In the genomic region with DNA sequence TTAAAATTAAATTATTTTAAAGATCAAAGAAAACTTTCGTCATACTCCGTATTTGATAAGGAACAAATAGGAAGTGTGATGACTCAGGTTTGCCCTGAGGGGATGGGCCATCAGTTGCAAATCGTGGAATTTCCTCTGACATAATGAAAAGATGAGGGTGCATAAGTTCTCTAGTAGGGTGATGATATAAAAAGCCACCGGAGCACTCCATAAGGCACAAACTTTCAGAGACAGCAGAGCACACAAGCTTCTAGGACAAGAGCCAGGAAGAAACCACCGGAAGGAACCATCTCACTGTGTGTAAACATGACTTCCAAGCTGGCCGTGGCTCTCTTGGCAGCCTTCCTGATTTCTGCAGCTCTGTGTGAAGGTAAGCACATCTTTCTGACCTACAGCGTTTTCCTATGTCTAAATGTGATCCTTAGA, we compare ENCODE assay signal across 8 cellular contexts. TPM values are rescaled to one million over a fixed set of nuclear protein-coding genes. Genes with fewer than 3 reads are reported as not detected.
DNase-seq lines count a peak whose midpoint lies in the region; ATAC-seq and TF ChIP-seq lines count a peak whose summit lies in the region.

A gene (plus strand): TSS at position 217 of the 426 bp plus-strand sequence. CDS start 90 bp downstream, at position 307.

- no peak for TF ChIP-seq CTCF in foreskin fibroblast (IDR thresholded peaks at IDR 0.05; ENCODE audit: low read depth, low read length)

- no peak within 1 kb of the TSS for H3K27ac Mint-ChIP-seq in activated naive CD4-positive, alpha-beta T cell treated with anti-CD3 and anti-CD28 coated beads, Interleukin-2, amount 50 U/mL, for 72 hours
- no peak within 1 kb of the TSS for H3K27ac Mint-ChIP-seq in stimulated activated effector memory CD8-positive, alpha-beta T cell treated with anti-CD3 and anti-CD28 coated beads, Interleukin-12 subunit alpha, Interleukin-12 subunit beta, amount 100 ng/mL, for 72 hours

- H3K4me3 Mint-ChIP-seq in stimulated activated effector memory CD8-positive, alpha-beta T cell treated with anti-CD3 and anti-CD28 coated beads, Interleukin-12 subunit alpha, Interleukin-12 subunit beta, amount 100 ng/mL, for 72 hours: no peak within 1 kb of the TSS

- no peaks in the 10 kb centered on the region for H3K36me3 Mint-ChIP-seq in activated naive CD4-positive, alpha-beta T cell treated with anti-CD3 and anti-CD28 coated beads, Interleukin-2, amount 50 U/mL, for 72 hours
- no peaks in the 10 kb centered on the region for H3K36me3 Mint-ChIP-seq in stimulated activated effector memory CD8-positive, alpha-beta T cell treated with anti-CD3 and anti-CD28 coated beads, Interleukin-12 subunit alpha, Interleukin-12 subunit beta, amount 100 ng/mL, for 72 hours

- no peak within 1 kb of the TSS for H3K4me3 ChIP-seq in foreskin fibroblast (ENCODE audit: low read depth in 1 of 2, low read length in 2 of 2)

- no peaks in the 10 kb centered on the region for H3K4me1 Mint-ChIP-seq in stimulated activated effector memory CD8-positive, alpha-beta T cell treated with anti-CD3 and anti-CD28 coated beads, Interleukin-12 subunit alpha, Interleukin-12 subunit beta, amount 100 ng/mL, for 72 hours

- ATAC-seq in SK-N-SH treated with all-trans-retinoic acid at 6 μM for 48 hours: peak; percentile 94
- ATAC-seq in activated naive CD4-positive, alpha-beta T cell treated with anti-CD3 and anti-CD28 coated beads, Interleukin-2, amount 50 U/mL, for 72 hours: no peak
- ATAC-seq in stimulated activated effector memory CD8-positive, alpha-beta T cell treated with anti-CD3 and anti-CD28 coated beads, Interleukin-12 subunit alpha, Interleukin-12 subunit beta, amount 100 ng/mL, for 72 hours: no peak

- DNase-seq in GF-D8 (lab: John Stamatoyannopoulos, UW): peak; percentile 95
- peak; percentile 54 for DNase-seq in KG1 (lab: John Stamatoyannopoulos, UW)
- peak; percentile 83 to 86 for DNase-seq in foreskin fibroblast
- DNase-seq in renal cortical epithelial cell (ENCODE audit: low read depth): peak; percentile 76
- no peak for DNase-seq in occipital lobe (lab: John Stamatoyannopoulos, UW)
- DNase-seq in activated naive CD4-positive, alpha-beta T cell treated with anti-CD3 and anti-CD28 coated beads, Interleukin-2, amount 50 U/mL, for 72 hours (ENCODE audit: low spot score in 2 of 2): no peak
- no peak for DNase-seq in stimulated activated effector memory CD8-positive, alpha-beta T cell treated with anti-CD3 and anti-CD28 coated beads, Interleukin-12 subunit alpha, Interleukin-12 subunit beta, amount 100 ng/mL, for 72 hours (ENCODE audit: low spot score in 2 of 2)

- peaks cover 3 to 6% of the 10 kb centered on the region in 2 donors for H3K9me3 Mint-ChIP-seq in activated naive CD4-positive, alpha-beta T cell treated with anti-CD3 and anti-CD28 coated beads, Interleukin-2, amount 50 U/mL, for 72 hours
- H3K9me3 Mint-ChIP-seq in stimulated activated effector memory CD8-positive, alpha-beta T cell treated with anti-CD3 and anti-CD28 coated beads, Interleukin-12 subunit alpha, Interleukin-12 subunit beta, amount 100 ng/mL, for 72 hours: peaks cover 6% of the 10 kb centered on the region

TF ChIP-seq in SK-N-SH treated with all-trans-retinoic acid at 6 μM for 48 hours, 23 proteins besides CTCF, POLR2A, EP300 and RAD21:
- TF ChIP-seq ZNF70 (CRISPR knock-in tag; IDR thresholded peaks at IDR 0.05): no peak
- TF ChIP-seq TOX (CRISPR knock-in tag; IDR thresholded peaks at IDR 0.05; ENCODE audit: borderline replicate concordance): peak; percentile 28; the same call in 1 of the 2 replicates
- no peak for TF ChIP-seq RARB (CRISPR knock-in tag; IDR thresholded peaks at IDR 0.05)
- no peak for TF ChIP-seq PPARA (CRISPR knock-in tag; IDR thresholded peaks at IDR 0.05; ENCODE audit: borderline replicate concordance)
- TF ChIP-seq, protein P1, sequence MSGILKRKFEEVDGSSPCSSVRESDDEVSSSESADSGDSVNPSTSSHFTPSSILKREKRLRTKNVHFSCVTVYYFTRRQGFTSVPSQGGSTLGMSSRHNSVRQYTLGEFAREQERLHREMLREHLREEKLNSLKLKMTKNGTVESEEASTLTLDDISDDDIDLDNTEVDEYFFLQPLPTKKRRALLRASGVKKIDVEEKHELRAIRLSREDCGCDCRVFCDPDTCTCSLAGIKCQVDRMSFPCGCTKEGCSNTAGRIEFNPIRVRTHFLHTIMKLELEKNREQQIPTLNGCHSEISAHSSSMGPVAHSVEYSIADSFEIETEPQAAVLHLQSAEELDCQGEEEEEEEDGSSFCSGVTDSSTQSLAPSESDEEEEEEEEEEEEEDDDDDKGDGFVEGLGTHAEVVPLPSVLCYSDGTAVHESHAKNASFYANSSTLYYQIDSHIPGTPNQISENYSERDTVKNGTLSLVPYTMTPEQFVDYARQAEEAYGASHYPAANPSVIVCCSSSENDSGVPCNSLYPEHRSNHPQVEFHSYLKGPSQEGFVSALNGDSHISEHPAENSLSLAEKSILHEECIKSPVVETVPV (CRISPR knock-in tag; IDR thresholded peaks at IDR 0.05): no peak

RNA-seq across cellular contexts. Expression of the gene that starts here (rescaled TPM):
- 110 and 1,468 TPM in 2 replicates for total RNA-seq in renal cortical epithelial cell
- 5.1 TPM for total RNA-seq in occipital lobe
- total RNA-seq in activated naive CD4-positive, alpha-beta T cell treated with anti-CD3 and anti-CD28 coated beads, Interleukin-2, amount 50 U/mL, for 72 hours: 1 to 10 TPM in 1 of 2 donors, not detected in 1; 2.9 TPM

Comparison
In these comparisons a context has a peak if more than half of its experiments do, and no peak if none do; other contexts are left out.
1. RNA of the gene that starts here (total RNA-seq): 110 to 1,468 TPM in renal cortical epithelial cell; 5.1 TPM in occipital lobe (single experiment) and 2.9 TPM in activated naive CD4-positive, alpha-beta T cell treated with anti-CD3 and anti-CD28 coated beads, Interleukin-2, amount 50 U/mL, for 72 hours; every median in the first group is over 10 times any median in the second.
2. DNase-seq: peak in GF-D8 (single experiment), KG1 (single experiment), foreskin fibroblast (2 of 2) and renal cortical epithelial cell (single experiment); none in occipital lobe (single experiment), activated naive CD4-positive, alpha-beta T cell treated with anti-CD3 and anti-CD28 coated beads, Interleukin-2, amount 50 U/mL, for 72 hours (0 of 2) and stimulated activated effector memory CD8-positive, alpha-beta T cell treated with anti-CD3 and anti-CD28 coated beads, Interleukin-12 subunit alpha, Interleukin-12 subunit beta, amount 100 ng/mL, for 72 hours (0 of 2).